ENCODE assay signal across 28 cellular contexts in the genomic region with DNA sequence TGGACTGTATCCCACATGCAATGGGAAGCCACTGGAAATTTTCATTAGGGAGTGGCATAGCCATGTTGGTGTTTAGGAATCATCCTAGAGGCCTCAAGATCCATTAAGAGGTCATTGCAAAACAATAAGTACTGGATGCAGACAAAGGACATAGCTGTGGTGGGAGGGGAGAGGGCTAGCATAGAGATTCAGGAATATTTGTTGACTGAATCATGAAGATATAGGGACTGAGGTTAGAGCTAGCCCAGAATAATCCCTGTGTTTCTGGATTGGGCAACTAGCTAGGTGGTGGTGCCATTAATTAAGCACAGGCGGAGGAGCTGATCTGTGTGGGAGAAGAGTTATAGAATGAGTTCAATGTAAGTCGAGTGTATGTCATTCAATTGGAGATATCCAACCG.
A peak's percentile ranks its signal among the peaks of the same experiment; 100 is the strongest.
DNase-seq lines count a peak whose midpoint lies in the region; ATAC-seq and TF ChIP-seq lines count a peak whose summit lies in the region.
"Had no signal": no experiment of that assay in that cellular context is flagged by ENCODE, and none has a peak within 500 bp of the region (broad histone marks: within the 10 kb centered on the region; RNA-seq: fewer than 3 reads in every experiment).

No MANE protein-coding gene starts in this region.

- no peaks in the 10 kb centered on the region for H3K27me3 Mint-ChIP-seq in T-cell
- H3K27me3 Mint-ChIP-seq: activated CD4-positive, alpha-beta T cell treated with anti-CD3 and anti-CD28 coated beads for 36 hours; activated T-cell treated with anti-CD3 and anti-CD28 coated beads, Interleukin-2, amount 50 U/mL, for 24 hours; brain had no signal

- H4K20me1 ChIP-seq in IMR-90 (ENCODE audit: insufficient read depth, low read length) (no peaks in the 10 kb centered on the region), mammary epithelial cell (ENCODE audit: insufficient read depth, low read length) (no peaks in the 10 kb centered on the region)

- no peak overlapping the region for H2AK5ac ChIP-seq in IMR-90 (ENCODE audit: low read depth, low read length)

- no peak overlapping the region for H4K8ac ChIP-seq in IMR-90 (ENCODE audit: low read depth in 2 of 2, low read length in 2 of 2)

- no peak overlapping the region for H2BK120ac ChIP-seq in IMR-90 (ENCODE audit: low read depth, low read length)

- H3K36me3 ChIP-seq in IMR-90 (ENCODE audit: control insufficient read depth, insufficient read depth, low read length) = no peaks in the 10 kb centered on the region
- H3K36me3 ChIP-seq in mammary epithelial cell (ENCODE audit: insufficient read depth, low read length) = no peaks in the 10 kb centered on the region
- H3K36me3 ChIP-seq: pancreas, right atrium auricular region, transverse colon had no signal

- in situ Hi-C loops in IMR-90 (cut with MboI; ENCODE audit: low sequenced_read_pairs) (no loop called here), mammary epithelial cell (cut with MboI; ENCODE audit: low sequenced_read_pairs in 2 of 2) (no loop called here)

- ATAC-seq in IMR-90 (ENCODE audit: low read depth) = no peak
- ATAC-seq in T-cell (replicated peaks in 1 of 4) = no peak
- ATAC-seq in GM19467 (IDR thresholded peaks at IDR 0.05; ENCODE audit: unreplicated experiment) = no peak
- ATAC-seq: activated CD4-positive, alpha-beta T cell treated with anti-CD3 and anti-CD28 coated beads for 36 hours; gastroesophageal sphincter; left colon; pancreas; SK-N-SH treated with all-trans-retinoic acid at 6 μM for 48 hours had no signal

- TF ChIP-seq CTCF in IMR-90 (conservative IDR thresholded peaks at IDR 0.05; ENCODE audit: low read depth, low read length) = no peak
- no peak for TF ChIP-seq CTCF in mammary epithelial cell (conservative IDR thresholded peaks at IDR 0.05 in 1 of 2, IDR thresholded peaks at IDR 0.05 in 1 of 2; ENCODE audit: extremely low read depth in 1 of 2, insufficient read depth in 1 of 2, low read depth in 1 of 2, low read length in 2 of 2)

- H3K4me1 ChIP-seq in IMR-90 (ENCODE audit: control insufficient read depth, insufficient read depth, low read length) = peaks cover 6% of the 10 kb centered on the region
- peaks cover 7% of the 10 kb centered on the region for H3K4me1 ChIP-seq in mammary epithelial cell (ENCODE audit: insufficient read depth, low read length)
- H3K4me1 ChIP-seq: gastroesophageal sphincter, pancreas, right atrium auricular region, spleen, transverse colon had no signal

- no peak for TF ChIP-seq POLR2A in IMR-90 (IDR thresholded peaks at IDR 0.05; ENCODE audit: low read depth, low read length)

- DNase-seq in EH (ENCODE audit: low read depth) (peak; percentile 60), IMR-90 (peak; percentile 6), mammary epithelial cell (peak; percentile 28), iris pigment epithelial cell (ENCODE audit: low read depth) (peak; percentile 47), COLO668 (lab: John Stamatoyannopoulos, UW; ENCODE audit: unreplicated experiment) (no peak), T-cell (no peak), NCI-H524 treated with DMSO at 0.1 percent for 48 hours (lab: John Stamatoyannopoulos, UW) (no peak)
- DNase-seq: activated CD4-positive, alpha-beta T cell treated with anti-CD3 and anti-CD28 coated beads for 36 hours; activated gamma-delta T cell treated with Interleukin-2 at 50 U/mL for 16 hours; activated T-cell treated with anti-CD3 and anti-CD28 coated beads, Interleukin-2, amount 50 U/mL, for 24 hours; effector CD8-positive, alpha-beta T cell; hippocampal formation; left colon; NCI-H1417; NCI-H2081; NCI-H345; NCI-H82; pancreas; spleen; transverse colon had no signal

- H3K4ac ChIP-seq in IMR-90 (ENCODE audit: low read depth, low read length) = no peak overlapping the region

- H3K36me3 Mint-ChIP-seq in T-cell = peaks cover 48% of the 10 kb centered on the region

- no peak overlapping the region for H3K23ac ChIP-seq in IMR-90 (ENCODE audit: low read depth, low read length)

- no peak overlapping the region for H4K91ac ChIP-seq in IMR-90 (ENCODE audit: insufficient read depth, low read depth, low read length)

- no peak overlapping the region for H2AFZ ChIP-seq in IMR-90 (replicated peaks; ENCODE audit: low read length, poor library complexity)
- H2AFZ ChIP-seq in mammary epithelial cell (ENCODE audit: low read depth, low read length) = no peak overlapping the region

- H3K27ac Mint-ChIP-seq in T-cell = no peak overlapping the region
- H3K27ac Mint-ChIP-seq: activated CD4-positive, alpha-beta T cell treated with anti-CD3 and anti-CD28 coated beads for 36 hours; activated T-cell treated with anti-CD3 and anti-CD28 coated beads, Interleukin-2, amount 50 U/mL, for 24 hours; brain; CD14-positive monocyte; T-helper 2 cell treated with Interferon-gamma antibody and Interleukin-4, amounts not matched to agents 5 μg/mL and 100 μg/mL, for 36 hours had no signal

- POLR2A ChIA-PET in IMR-90 (lab: Charles Lee; ENCODE audit: unreplicated experiment) = no interaction called here
- POLR2A ChIA-PET in T-cell (lab: Charles Lee) = interaction anchor here in 1 of 2 donors (0.6 kb wide), 1 partner anchor 1511 kb away, joined by 3 read pairs; no protein-coding TSS in a partner anchor

- H3K79me2 ChIP-seq in mammary epithelial cell (ENCODE audit: insufficient read depth, low read length) = no peaks in the 10 kb centered on the region

- no peak for TF ChIP-seq RAD21 in IMR-90 (IDR thresholded peaks at IDR 0.05; ENCODE audit: low read length)

- peaks cover 2 to 14% (median 11%) of the 10 kb centered on the region in 3 donors for H3K9me3 Mint-ChIP-seq in T-cell
- H3K9me3 Mint-ChIP-seq: T-helper 2 cell treated with Interferon-gamma antibody and Interleukin-4, amounts not matched to agents 5 μg/mL and 100 μg/mL, for 36 hours had no signal

- dilution Hi-C loops in IMR-90 (cut with HindIII; ENCODE audit: low sequenced_read_pairs, unreplicated experiment) = no loop called here
- dilution Hi-C loops in mammary epithelial cell (cut with HindIII; ENCODE audit: low sequenced_read_pairs) = no loop called here

- H2AK9ac ChIP-seq in IMR-90 (replicated peaks; ENCODE audit: low read depth, low read length, poor library complexity) = no peak overlapping the region

- peaks cover 1% of the 10 kb centered on the region; the same call in 1 of the 2 replicates for H3K9me3 ChIP-seq in IMR-90 (ENCODE audit: control insufficient read depth, insufficient read depth, low read length)
- H3K9me3 ChIP-seq in mammary epithelial cell (replicated peaks; ENCODE audit: insufficient read depth, low read length) = no peaks in the 10 kb centered on the region
- H3K9me3 ChIP-seq: pancreas, right atrium auricular region, transverse colon had no signal

- no peak overlapping the region for H3K9ac ChIP-seq in IMR-90 (ENCODE audit: low read depth, low read length)
- H3K9ac ChIP-seq in mammary epithelial cell (ENCODE audit: insufficient read depth, low read length) = no peak overlapping the region

- no peak overlapping the region for H2BK20ac ChIP-seq in IMR-90 (ENCODE audit: low read depth, low read length)

- no peaks in the 10 kb centered on the region for H3K4me1 Mint-ChIP-seq in T-cell
- H3K4me1 Mint-ChIP-seq: activated CD4-positive, alpha-beta T cell treated with anti-CD3 and anti-CD28 coated beads for 36 hours; brain; CD14-positive monocyte had no signal

- H3K56ac ChIP-seq in IMR-90 (ENCODE audit: extremely low read depth, insufficient read depth, low read length) = no peak overlapping the region

- H3K4me2 ChIP-seq in IMR-90 (ENCODE audit: low read depth, low read length) = no peak overlapping the region
- H3K4me2 ChIP-seq in mammary epithelial cell (ENCODE audit: insufficient read depth, low read depth, low read length) = no peak overlapping the region

- no CpG with 5 or more reads among the region's 3 CpGs for WGBS in IMR-90 (ENCODE audit: extremely low coverage in 2 of 2, insufficient read length in 1 of 2), 2 experiments
- 100% methylated on average over 3 of the region's 3 CpGs for WGBS in mammary epithelial cell (ENCODE audit: low coverage, missing lambda C conversion rate)

- H3K4me3 ChIP-seq in IMR-90 (ENCODE audit: insufficient read depth, low read depth, low read length) (no peak overlapping the region), mammary epithelial cell (replicated peaks in 1 of 3; ENCODE audit: insufficient read depth in 1 of 3, low read depth in 2 of 3, low read length in 3 of 3) (no peak overlapping the region)
- H3K4me3 ChIP-seq: gastroesophageal sphincter, pancreas, right atrium auricular region, spleen, transverse colon had no signal

- H4K5ac ChIP-seq in IMR-90 (ENCODE audit: low read depth, low read length) = no peak overlapping the region

- H3K79me1 ChIP-seq in IMR-90 (ENCODE audit: low read depth in 1 of 2, low read length in 2 of 2) = no peaks in the 10 kb centered on the region

- H2BK15ac ChIP-seq in IMR-90 (ENCODE audit: low read depth, low read length) = no peak overlapping the region

- H3K18ac ChIP-seq in IMR-90 (ENCODE audit: low read depth, low read length) = no peak overlapping the region

- no TSS peak for BruUV-seq in IMR-90 (replicated peaks; lab: Mats Ljungman, UMichigan)
- no TSS peak for BruUV-seq in mammary epithelial cell (replicated peaks; lab: Mats Ljungman, UMichigan)

- CTCF ChIA-PET in IMR-90 (lab: Yijun Ruan, JAX) (no interaction called here), mammary epithelial cell (lab: Charles Lee; ENCODE audit: low non-redundant PET) (no interaction called here), T-cell (lab: Charles Lee) (no interaction called here)

- H3K9me1 ChIP-seq in IMR-90 (ENCODE audit: insufficient read depth, low read length) = no peaks in the 10 kb centered on the region; the same call in 1 of the 2 replicates

- no peak overlapping the region for H2BK5ac ChIP-seq in IMR-90 (ENCODE audit: low read depth, low read length, poor library complexity, severe bottlenecking)

- no peak overlapping the region for H3K14ac ChIP-seq in IMR-90 (replicated peaks; ENCODE audit: low read depth, low read length)

- H3K4me3 Mint-ChIP-seq in T-cell = no peak overlapping the region
- H3K4me3 Mint-ChIP-seq: activated CD4-positive, alpha-beta T cell treated with anti-CD3 and anti-CD28 coated beads for 36 hours; activated T-cell treated with anti-CD3 and anti-CD28 coated beads, Interleukin-2, amount 50 U/mL, for 24 hours; brain; CD14-positive monocyte; neural crest cell; T-helper 2 cell treated with Interferon-gamma antibody and Interleukin-4, amounts not matched to agents 5 μg/mL and 100 μg/mL, for 36 hours had no signal

- H3K27me3 ChIP-seq in IMR-90 (ENCODE audit: control insufficient read depth, insufficient read depth, low read length) (peaks cover 5% of the 10 kb centered on the region), mammary epithelial cell (ENCODE audit: insufficient read depth, low read length) (no peaks in the 10 kb centered on the region)
- H3K27me3 ChIP-seq: gastroesophageal sphincter, pancreas, right atrium auricular region, spleen, transverse colon had no signal

- intact Hi-C loops in IMR-90 (cut with micrococcal nuclease) (no loop called here), mammary epithelial cell (cut with micrococcal nuclease) (no loop called here)

- H3K27ac ChIP-seq in IMR-90 (ENCODE audit: insufficient read depth, low read length) (no peak overlapping the region), mammary epithelial cell (ENCODE audit: insufficient read depth, low read depth, low read length) (no peak overlapping the region)
- H3K27ac ChIP-seq: gastroesophageal sphincter, pancreas, right atrium auricular region, spleen, transverse colon had no signal

TF ChIP-seq in IMR-90, 13 proteins besides CTCF, POLR2A, EP300 and RAD21 (continues in another document):
- no peak for TF ChIP-seq MAFK (IDR thresholded peaks at IDR 0.05; ENCODE audit: low read depth, low read length)

Comparison
In these comparisons a context has a peak if more than half of its experiments do, and no peak if none do; other contexts are left out.
1. DNase-seq: peak in EH (single experiment), IMR-90 (single experiment), mammary epithelial cell (single experiment) and iris pigment epithelial cell (single experiment); none in COLO668 (single experiment), T-cell (0 of 34) and NCI-H524 treated with DMSO at 0.1 percent for 48 hours (single experiment).